7 cellular contexts compared by ENCODE assay signal in the genomic region with DNA sequence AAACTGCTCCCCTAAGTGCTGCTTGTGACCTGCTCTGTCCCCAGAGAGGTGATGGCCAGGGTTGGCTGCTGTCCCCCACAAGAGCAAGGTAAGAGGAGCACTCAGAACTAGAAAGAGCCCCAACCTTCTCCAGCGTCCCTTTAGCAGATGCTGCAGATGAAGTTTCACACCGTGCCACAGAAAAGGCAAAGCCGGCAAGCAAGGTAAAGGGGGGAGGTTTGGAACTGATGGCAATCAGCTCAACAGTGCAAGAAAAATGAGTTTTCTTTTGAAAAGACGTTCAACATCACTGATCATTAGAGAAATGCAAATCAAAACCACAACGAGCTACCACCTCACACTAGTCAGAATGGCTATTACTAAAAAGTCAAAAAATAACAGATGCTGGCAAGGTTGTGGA.
A peak's percentile ranks its signal among the peaks of the same experiment; 100 is the strongest.
DNase-seq lines count a peak whose midpoint lies in the region; ATAC-seq and FAIRE-seq lines count a peak whose summit lies in the region.
"Not testable (repeated sequence)": the region's sequence is repeated elsewhere in the genome, so short reads cannot be mapped to it uniquely, and the experiment has no call there.

No MANE protein-coding gene starts in this region.

- peak; percentile 66 for ATAC-seq in GM18511 (IDR thresholded peaks at IDR 0.05; ENCODE audit: unreplicated experiment)
- ATAC-seq in GM19035 (IDR thresholded peaks at IDR 0.05; ENCODE audit: unreplicated experiment), result peak; percentile 88
- peak; percentile 96 for ATAC-seq in GM21381 (IDR thresholded peaks at IDR 0.05; ENCODE audit: unreplicated experiment)
- ATAC-seq in HG02588 (IDR thresholded peaks at IDR 0.05; ENCODE audit: unreplicated experiment), result peak; percentile 92
- ATAC-seq in HG02943 (IDR thresholded peaks at IDR 0.05; ENCODE audit: low read depth, unreplicated experiment), result peak; percentile 73
- ATAC-seq in HG03175 (IDR thresholded peaks at IDR 0.05; ENCODE audit: unreplicated experiment), result peak; percentile 80

- FAIRE-seq in HTR-8/SVneo (lab: Jason Lieb, UNC), result peak; percentile 64

- not testable (repeated sequence) for DNase-seq in HTR-8/SVneo (ENCODE audit: insufficient read length, low spot score)
